Comparison of ENCODE assay signal across 34 cellular contexts in genomic region chr3:139219463-139219862, GRCh38.
"Had no signal": no experiment of that assay in that cellular context is flagged by ENCODE, and none has a peak within 500 bp of the region (broad histone marks: within the 10 kb centered on the region; RNA-seq: fewer than 3 reads in every experiment).

No MANE protein-coding gene starts in this region.

- H3K27me3 ChIP-seq: MG63 had no signal

- H3K9me3 ChIP-seq: MG63 had no signal

- H3K4me3 ChIP-seq: MG63 had no signal

- H3K27ac ChIP-seq: KMS-11 had no signal

- DNase-seq: Karpas-422, Kasumi-1, MG63, MM.1S, MV-4-11, NCI-H1048, NCI-H1092, NCI-H1092 treated with DMSO at 0.1 percent for 48 hours, NCI-H1105, NCI-H1105 treated with DMSO at 0.1 percent for 48 hours, NCI-H1417, NCI-H1417 treated with DMSO at 0.1 percent for 48 hours, NCI-H1436, NCI-H1436 treated with DMSO at 0.1 percent for 48 hours, NCI-H146, NCI-H1694, NCI-H1694 treated with DMSO at 0.1 percent for 48 hours, NCI-H187, NCI-H187 treated with DMSO at 0.1 percent for 48 hours, NCI-H1930, NCI-H2029, NCI-H2029 treated with DMSO at 0.1 percent for 48 hours, NCI-H2081, NCI-H2081 treated with DMSO at 0.1 percent for 48 hours, NCI-H2107, NCI-H2171, NCI-H2171 treated with DMSO at 0.1 percent for 48 hours, NCI-H2227 treated with DMSO at 0.1 percent for 48 hours, NCI-H226, NCI-H345, NCI-H446, NCI-H446 treated with DMSO at 0.1 percent for 48 hours, NCI-H510A had no signal

- H3K36me3 ChIP-seq: MG63 had no signal
